ENCODE assay signal across 7 cellular contexts in the genomic region with DNA sequence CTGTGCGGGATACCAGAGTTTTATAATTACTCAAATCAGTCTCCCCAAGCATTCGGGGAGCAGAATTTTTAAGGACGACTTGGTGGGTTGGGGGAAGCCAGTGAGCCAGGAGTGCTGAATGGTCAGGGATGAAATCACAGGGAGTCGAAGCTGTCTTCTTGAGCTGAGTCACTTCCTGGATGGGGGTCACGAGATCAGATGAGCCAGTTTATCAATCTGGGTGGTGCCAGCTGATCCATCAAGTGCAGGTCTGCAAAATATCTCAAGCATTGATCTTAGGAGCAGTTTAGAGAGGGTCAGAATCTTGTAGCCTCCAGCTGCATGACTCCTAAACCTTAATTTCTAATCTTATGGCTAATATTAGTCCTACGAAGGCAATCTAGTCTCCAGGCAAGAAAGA.
DNase-seq lines count a peak whose midpoint lies in the region; ATAC-seq, FAIRE-seq and TF ChIP-seq lines count a peak whose summit lies in the region.
"Not testable (repeated sequence)": the region's sequence is repeated elsewhere in the genome, so short reads cannot be mapped to it uniquely, and the experiment has no call there.

No MANE protein-coding gene starts in this region.

- H3K4me3 ChIP-seq in HCT116 (replicated peaks in 1 of 2; ENCODE audit: low read depth in 1 of 2, low read length in 2 of 2); K562; mesenchymal stem cell (ENCODE audit: insufficient read depth in 1 of 2, low read depth in 1 of 2, low read length in 2 of 2); upper lobe of right lung: not testable (repeated sequence)

- H2BK12ac ChIP-seq in mesenchymal stem cell (ENCODE audit: low read length in 2 of 2) = not testable (repeated sequence)

- TF ChIP-seq EP300 in K562 (IDR thresholded peaks at IDR 0.05; ENCODE audit: low read length) = not testable (repeated sequence)

- not testable (repeated sequence) for H3K9me3 Mint-ChIP-seq in Calu3 (ENCODE audit: low read depth, unreplicated experiment)

- not testable (repeated sequence) for H3K4ac ChIP-seq in mesenchymal stem cell (ENCODE audit: low read depth in 1 of 2, low read length in 2 of 2)

- CTCF ChIA-PET in Calu3 (lab: Charles Lee); HCT116 (lab: Charles Lee); K562 (lab: Yijun Ruan, JAX; ENCODE audit: low intra/inter-chr PET ratio): not testable (repeated sequence)

- TF ChIP-seq RAD21 in HCT116 (IDR thresholded peaks at IDR 0.05; ENCODE audit: low read depth); K562 (CRISPR knock-in tag; conservative IDR thresholded peaks at IDR 0.05 in 1 of 2, IDR thresholded peaks at IDR 0.05 in 1 of 2): not testable (repeated sequence)

- H3K9me2 ChIP-seq in HCT116 (ENCODE audit: insufficient read depth) = not testable (repeated sequence)

- H3K4me1 ChIP-seq in HCT116 (ENCODE audit: control insufficient read depth in 1 of 2, insufficient read depth in 2 of 2, low read length in 2 of 2) (peaks cover 36 to 65% of the 10 kb centered on the region in 2 experiments), K562 (replicated peaks in 1 of 2; ENCODE audit: control insufficient read depth in 2 of 2, insufficient read depth in 2 of 2, low read length in 2 of 2) (peaks cover 2 to 15% of the 10 kb centered on the region in 2 experiments; a peak in 4 of 5 replicates)
- not testable (repeated sequence) for H3K4me1 ChIP-seq in mesenchymal stem cell (ENCODE audit: control insufficient read depth, insufficient read depth, low read depth, low read length); upper lobe of right lung

- TF ChIP-seq POLR2A in HCT116 (IDR thresholded peaks at IDR 0.05; ENCODE audit: borderline replicate concordance, extremely low read depth, insufficient read depth, insufficient read length); K562 (conservative IDR thresholded peaks at IDR 0.05): not testable (repeated sequence)

- H3K9me1 ChIP-seq in K562 (ENCODE audit: control insufficient read depth, insufficient read depth, low read length) = not testable (repeated sequence)

- not testable (repeated sequence) for DNase-seq in Calu3; HCT116 (ENCODE audit: low read depth, low spot score)
- peak; percentile 55 for DNase-seq in M059J (ENCODE audit: low read depth)
- DNase-seq in RPMI7951 (ENCODE audit: low read depth) = peak; percentile 55
- peak in 1 of 4 experiments; percentile 47 for DNase-seq in K562 (ENCODE audit: extremely low read depth in 1 of 4, low spot score in 3 of 4)
- DNase-seq in mesenchymal stem cell = peak; percentile 23
- DNase-seq in upper lobe of right lung = peak; percentile 22

- not testable (repeated sequence) for H3K27me3 ChIP-seq in HCT116 (ENCODE audit: insufficient read depth, low read length); K562 (ENCODE audit: control insufficient read depth in 2 of 2, insufficient read depth in 2 of 2, low read length in 2 of 2); mesenchymal stem cell (ENCODE audit: control insufficient read depth in 1 of 2, insufficient read depth in 1 of 2, low read length in 2 of 2); upper lobe of right lung

- RAD21 ChIA-PET in HCT116 (lab: Charles Lee; ENCODE audit: low non-redundant PET in 1 of 2, low total read pairs in 2 of 2, uncharacterized antibody in 2 of 2, unreplicated experiment in 2 of 2) = not testable (repeated sequence)

- POLR2A ChIA-PET in HCT116 (lab: Charles Lee) = not testable (repeated sequence)
- POLR2A ChIA-PET in K562 (lab: Yijun Ruan, JAX) = interaction anchor here (0.7 to 1.4 kb wide), 3 partner anchors 15 to 72 kb away, joined by 3 to 6 read pairs (median 4); no protein-coding TSS in a partner anchor

- ATAC-seq in HCT116 = 0 out of 2 replicates have a peak, but pooled peaks have one; percentile 27
- ATAC-seq in K562, upper lobe of right lung: not testable (repeated sequence)

- H3K27ac Mint-ChIP-seq in Calu3 (ENCODE audit: unreplicated experiment) = peak overlapping the region; percentile 20

- not testable (repeated sequence) for H3K79me2 ChIP-seq in HCT116 (ENCODE audit: insufficient read depth, low read length); K562 (ENCODE audit: control insufficient read depth, insufficient read depth, low read length)

- H4K91ac ChIP-seq in mesenchymal stem cell (ENCODE audit: low read length) = not testable (repeated sequence)

- H3K14ac ChIP-seq in mesenchymal stem cell (ENCODE audit: low read length in 2 of 2) = not testable (repeated sequence)

- peak overlapping the region; percentile 43 for H2AFZ ChIP-seq in HCT116 (ENCODE audit: low read depth, low read length, poor library complexity, severe bottlenecking)
- H2AFZ ChIP-seq in K562 (ENCODE audit: low read depth, low read length); mesenchymal stem cell (ENCODE audit: low read depth, low read length): not testable (repeated sequence)

- intact Hi-C loops in Calu3 (cut with micrococcal nuclease; ENCODE audit: unreplicated experiment); HCT116 (cut with micrococcal nuclease); K562 (cut with micrococcal nuclease): not testable (repeated sequence)
- intact Hi-C loops in upper lobe of right lung (cut with DNase I) = loop anchor here (10.0 kb wide), 1 partner anchor 55 kb away; no protein-coding TSS in a partner anchor

- H2BK120ac ChIP-seq in mesenchymal stem cell (ENCODE audit: low read depth, low read length) = not testable (repeated sequence)

- not testable (repeated sequence) for H3K36me3 ChIP-seq in HCT116 (ENCODE audit: control insufficient read depth in 1 of 2, insufficient read depth in 2 of 2, low read length in 2 of 2); K562 (ENCODE audit: control insufficient read depth, insufficient read depth, low read length); mesenchymal stem cell (ENCODE audit: control insufficient read depth in 1 of 2, insufficient read depth in 2 of 2, low read depth in 1 of 2, low read length in 2 of 2); upper lobe of right lung

- H2AK5ac ChIP-seq in mesenchymal stem cell (ENCODE audit: low read length, severe bottlenecking) = not testable (repeated sequence)

- not testable (repeated sequence) for H3K79me1 ChIP-seq in mesenchymal stem cell (replicated peaks; ENCODE audit: low read length, poor library complexity, severe bottlenecking)

- WGBS in K562 (ENCODE audit: insufficient coverage, low coverage, missing lambda C conversion rate) = 25% methylated on average over 6 of the region's 6 CpGs
- WGBS in mesenchymal stem cell = 60% methylated on average over 6 of the region's 6 CpGs

- in situ Hi-C loops in K562 (cut with MboI) = not testable (repeated sequence)

- FAIRE-seq in K562 (lab: Jason Lieb, UNC) = not testable (repeated sequence)

- H3K9ac ChIP-seq in HCT116 (ENCODE audit: low read length); K562 (ENCODE audit: insufficient read depth in 1 of 2, low read depth in 2 of 2, low read length in 2 of 2); mesenchymal stem cell (ENCODE audit: low read length): not testable (repeated sequence)

- not testable (repeated sequence) for H3K18ac ChIP-seq in mesenchymal stem cell (ENCODE audit: low read depth in 1 of 2, low read length in 2 of 2)

- not testable (repeated sequence) for H3K23ac ChIP-seq in mesenchymal stem cell (ENCODE audit: low read length in 2 of 2)

- peaks cover 32% of the 10 kb centered on the region for H3K36me3 Mint-ChIP-seq in Calu3 (ENCODE audit: insufficient read depth, unreplicated experiment)

- H3K9me3 ChIP-seq in HCT116 (ENCODE audit: control insufficient read depth in 1 of 2, insufficient read depth in 1 of 2, low read depth in 1 of 2, low read length in 2 of 2); K562 (replicated peaks; ENCODE audit: control insufficient read depth, insufficient read depth, low read depth, low read length); mesenchymal stem cell (ENCODE audit: control insufficient read depth, low read length); upper lobe of right lung: not testable (repeated sequence)

- peaks cover 75% of the 10 kb centered on the region for H3K4me1 Mint-ChIP-seq in Calu3 (ENCODE audit: low read depth, unreplicated experiment)

- not testable (repeated sequence) for H3K4me3 Mint-ChIP-seq in Calu3 (ENCODE audit: low read depth, unreplicated experiment)

- not testable (repeated sequence) for H4K8ac ChIP-seq in mesenchymal stem cell (ENCODE audit: low read length)

- not testable (repeated sequence) for H3K27me3 Mint-ChIP-seq in Calu3 (ENCODE audit: unreplicated experiment)

- not testable (repeated sequence) for H4K20me1 ChIP-seq in HCT116 (ENCODE audit: insufficient read depth); K562 (replicated peaks; ENCODE audit: control insufficient read depth, insufficient read depth, low read length)

- not testable (repeated sequence) for H2BK15ac ChIP-seq in mesenchymal stem cell (ENCODE audit: low read depth, poor library complexity, severe bottlenecking)

- peak overlapping the region; percentile 54 for H3K4me2 ChIP-seq in HCT116 (ENCODE audit: low read length)
- not testable (repeated sequence) for H3K4me2 ChIP-seq in K562 (ENCODE audit: insufficient read depth, low read length); mesenchymal stem cell (ENCODE audit: low read length, poor library complexity, severe bottlenecking)

- not testable (repeated sequence) for BruUV-seq in Calu3 (replicated peaks; lab: Mats Ljungman, UMichigan); HCT116 (replicated peaks; lab: Mats Ljungman, UMichigan); K562 (replicated peaks; lab: Mats Ljungman, UMichigan)

- not testable (repeated sequence) for H3K27ac ChIP-seq in HCT116 (ENCODE audit: low read depth, low read length); K562 (ENCODE audit: extremely low read depth, low read depth, low read length); mesenchymal stem cell (ENCODE audit: low read length, poor library complexity, severe bottlenecking); upper lobe of right lung

- not testable (repeated sequence) for H2BK5ac ChIP-seq in mesenchymal stem cell (ENCODE audit: low read depth, low read length, poor library complexity, severe bottlenecking)

- TF ChIP-seq CTCF in Calu3 (IDR thresholded peaks at IDR 0.05; ENCODE audit: unreplicated experiment); HCT116 (IDR thresholded peaks at IDR 0.05 in 2 of 3, conservative IDR thresholded peaks at IDR 0.05 in 1 of 3; ENCODE audit: borderline replicate concordance in 1 of 3, insufficient read depth in 1 of 3, low read depth in 2 of 3, low read length in 2 of 3); K562 (IDR thresholded peaks at IDR 0.05 in 2 of 3, conservative IDR thresholded peaks at IDR 0.05 in 1 of 3; ENCODE audit: insufficient read depth in 2 of 3, low read depth in 1 of 3, low read length in 3 of 3); upper lobe of right lung (IDR thresholded peaks at IDR 0.05): not testable (repeated sequence)
